ENCODE assay signal across 18 cellular contexts in the genomic region with DNA sequence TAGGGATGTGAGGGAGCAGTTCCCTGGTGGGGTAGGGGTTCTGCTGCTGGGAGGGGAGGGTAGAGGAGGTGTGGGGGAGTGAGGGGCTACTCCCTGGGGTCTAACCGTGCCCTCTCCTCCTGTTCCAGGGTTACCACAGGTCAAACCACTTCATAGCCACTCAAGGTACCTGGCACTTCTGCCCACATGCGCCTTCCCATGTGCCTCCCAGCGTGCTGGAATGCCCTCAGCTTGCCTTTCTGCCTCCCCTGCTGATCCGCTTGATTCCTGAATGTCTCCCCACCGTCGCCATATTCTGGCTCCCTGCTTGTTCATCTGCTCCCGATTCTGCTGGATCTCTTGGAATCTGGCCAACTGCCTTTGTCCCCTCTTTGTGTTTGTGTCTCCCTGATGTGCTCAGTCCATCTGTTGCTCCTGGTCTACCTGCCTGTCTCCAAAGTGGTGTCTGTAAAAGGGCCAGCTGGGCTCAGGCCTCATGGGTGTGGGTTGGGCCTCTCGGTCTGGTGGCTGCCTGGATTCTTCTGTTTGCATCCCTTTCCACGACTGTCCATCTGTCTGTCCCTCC.
DNase-seq lines count a peak whose midpoint lies in the region; ATAC-seq and TF ChIP-seq lines count a peak whose summit lies in the region.
"Had no signal": no experiment of that assay in that cellular context is flagged by ENCODE, and none has a peak within 500 bp of the region (broad histone marks: within the 10 kb centered on the region; RNA-seq: fewer than 3 reads in every experiment).

No MANE protein-coding gene starts in this region.

- H3K9me3 Mint-ChIP-seq in nephron progenitor cell: no peaks in the 10 kb centered on the region
- H3K9me3 Mint-ChIP-seq: dendritic cell treated with granulocyte-macrophage colony-stimulating factor and Interleukin-4, amounts not matched to agents 40 ng/mL and 50 ng/mL, for 4 days; memory B cell; neural crest cell had no signal

- H3K4me1 Mint-ChIP-seq in nephron progenitor cell: peaks cover 13% of the 10 kb centered on the region
- H3K4me1 Mint-ChIP-seq: memory B cell, neural crest cell had no signal

- H3K27ac Mint-ChIP-seq in nephron progenitor cell: peak overlapping the region; percentile 20
- H3K27ac Mint-ChIP-seq: dendritic cell treated with granulocyte-macrophage colony-stimulating factor and Interleukin-4, amounts not matched to agents 40 ng/mL and 50 ng/mL, for 4 days; memory B cell; T-helper 17 cell had no signal

- DNase-seq in NCI-H1092 treated with DMSO at 0.1 percent for 48 hours (lab: John Stamatoyannopoulos, UW) (peak; percentile 58), NCI-H1092 (lab: John Stamatoyannopoulos, UW) (no peak), NCI-H146 (lab: John Stamatoyannopoulos, UW) (peak; percentile 59), NCI-H82 treated with DMSO at 0.1 percent for 48 hours (lab: John Stamatoyannopoulos, UW; ENCODE audit: unreplicated experiment) (peak; percentile 74), nephron progenitor cell (no peak)
- DNase-seq: activated gamma-delta T cell treated with Interleukin-2 at 50 U/mL for 16 hours; activated T-cell treated with anti-CD3 and anti-CD28 coated beads, Interleukin-2, amount 50 U/mL, for 48 hours; erythroblast; NCI-H526 treated with DMSO at 0.1 percent for 48 hours; small intestine; stimulated activated naive CD4-positive, alpha-beta T cell treated with Interleukin-2 at 50 U/mL for 16 hours; T-helper 17 cell had no signal

- H3K4me3 Mint-ChIP-seq in nephron progenitor cell: no peak overlapping the region
- H3K4me3 Mint-ChIP-seq: dendritic cell treated with granulocyte-macrophage colony-stimulating factor and Interleukin-4, amounts not matched to agents 40 ng/mL and 50 ng/mL, for 4 days; memory B cell; neural crest cell; T-helper 17 cell had no signal

- ATAC-seq in HG03460 (IDR thresholded peaks at IDR 0.05; ENCODE audit: unreplicated experiment) (no peak), HG03095 (IDR thresholded peaks at IDR 0.05; ENCODE audit: unreplicated experiment) (no peak), HG03108 (IDR thresholded peaks at IDR 0.05; ENCODE audit: unreplicated experiment) (no peak)
- ATAC-seq: T-helper 17 cell had no signal

- no peaks in the 10 kb centered on the region for H3K27me3 Mint-ChIP-seq in nephron progenitor cell (ENCODE audit: low read depth, poor library complexity)
- H3K27me3 Mint-ChIP-seq: dendritic cell treated with granulocyte-macrophage colony-stimulating factor and Interleukin-4, amounts not matched to agents 40 ng/mL and 50 ng/mL, for 4 days had no signal

- H3K36me3 Mint-ChIP-seq in nephron progenitor cell (ENCODE audit: low read depth): peaks cover 29% of the 10 kb centered on the region
- H3K36me3 Mint-ChIP-seq: memory B cell had no signal

- TF ChIP-seq CTCF in nephron progenitor cell (IDR thresholded peaks at IDR 0.05): no peak

Comparison
In these comparisons a context has a peak if more than half of its experiments do, and no peak if none do; other contexts are left out.
1. DNase-seq: peak in NCI-H1092 treated with DMSO at 0.1 percent for 48 hours (single experiment), NCI-H146 (single experiment) and NCI-H82 treated with DMSO at 0.1 percent for 48 hours (single experiment); none in NCI-H1092 (single experiment) and nephron progenitor cell (single experiment).